Comparison of ENCODE assay signal across 8 cellular contexts in the genomic region with DNA sequence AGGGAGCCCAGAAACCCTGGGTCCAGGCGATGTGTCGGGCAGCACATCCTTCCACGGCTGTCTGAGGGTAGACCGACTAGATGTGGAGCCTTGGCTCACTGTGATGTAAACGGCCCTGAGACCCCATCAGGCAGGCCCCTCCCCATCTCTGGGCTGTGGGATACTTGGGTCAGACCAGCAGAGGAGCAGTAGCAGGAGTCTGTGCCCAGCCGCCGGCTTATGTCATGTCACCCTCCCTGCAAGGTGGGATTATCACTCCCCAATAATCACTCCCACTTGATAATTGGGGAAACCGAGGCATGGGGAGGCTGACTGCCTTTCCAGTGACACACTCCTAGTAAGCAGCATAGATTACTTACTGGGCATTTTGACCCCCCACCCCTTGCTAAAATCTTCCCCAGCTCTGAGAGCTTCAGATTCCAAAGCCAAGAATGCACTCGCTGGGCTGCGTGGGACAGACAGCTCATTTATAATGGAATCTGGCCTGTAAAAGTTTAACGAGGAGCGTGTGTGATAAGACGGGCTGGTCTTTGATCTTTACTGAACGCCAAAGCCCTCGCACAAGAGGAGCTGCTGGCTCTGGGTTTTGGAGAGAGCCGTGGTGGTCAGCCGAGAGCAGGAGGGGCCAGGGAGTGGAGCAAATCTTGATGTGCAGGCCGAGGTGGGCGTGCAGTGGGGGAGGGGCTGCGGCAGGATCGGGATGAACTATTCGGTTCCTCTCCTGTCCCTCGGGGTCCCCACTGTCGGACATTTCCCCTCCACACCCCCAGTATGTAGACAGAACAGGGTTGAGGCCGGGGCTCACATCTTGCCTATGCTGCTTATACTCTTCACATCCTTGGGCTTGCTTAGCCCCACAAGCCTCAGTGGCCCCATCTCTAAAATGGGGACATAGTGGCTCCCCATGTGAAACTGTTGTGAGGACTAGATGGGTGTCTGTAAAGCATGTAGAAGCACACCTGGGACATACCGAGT.
A peak's percentile ranks its signal among the peaks of the same experiment; 100 is the strongest.
DNase-seq lines count a peak whose midpoint lies in the region; ATAC-seq, FAIRE-seq and TF ChIP-seq lines count a peak whose summit lies in the region.
"Had no signal": no experiment of that assay in that cellular context is flagged by ENCODE, and none has a peak within 500 bp of the region (broad histone marks: within the 10 kb centered on the region; RNA-seq: fewer than 3 reads in every experiment).

No MANE protein-coding gene starts in this region.

- ATAC-seq in K562 = no peak
- peak; percentile 15 for ATAC-seq in lung (ENCODE audit: insufficient read depth, low FRiP score)
- ATAC-seq in upper lobe of left lung (ENCODE audit: low FRiP score in 2 of 2) = no peak
- ATAC-seq in GM18517 (IDR thresholded peaks at IDR 0.05; ENCODE audit: unreplicated experiment) = no peak

- no peaks in the 10 kb centered on the region for H3K4me1 Mint-ChIP-seq in CD4-positive, alpha-beta memory T cell
- H3K4me1 Mint-ChIP-seq: activated naive CD8-positive, alpha-beta T cell treated with anti-CD3 and anti-CD28 coated beads, Interleukin-2, amount 10 ng/mL, durations not matched to agents 7 days and 5 days had no signal

- peaks cover 0 to 14% of the 10 kb centered on the region in 2 experiments; a peak in 3 of 5 replicates for H3K27me3 ChIP-seq in K562 (ENCODE audit: control insufficient read depth in 2 of 2, insufficient read depth in 2 of 2, low read length in 2 of 2)
- no peaks in the 10 kb centered on the region for H3K27me3 ChIP-seq in lung (ENCODE audit: control insufficient read depth, insufficient read depth)
- no peaks in the 10 kb centered on the region for H3K27me3 ChIP-seq in upper lobe of left lung
- no peaks in the 10 kb centered on the region for H3K27me3 ChIP-seq in CD4-positive, alpha-beta memory T cell (ENCODE audit: insufficient read depth, low read length)

- H3K36me3 ChIP-seq in K562 (ENCODE audit: control insufficient read depth, insufficient read depth, low read length) (no peaks in the 10 kb centered on the region), lung (ENCODE audit: control insufficient read depth in 2 of 2, insufficient read depth in 2 of 2, low read length in 2 of 2) (no peaks in the 10 kb centered on the region), upper lobe of left lung (no peaks in the 10 kb centered on the region)
- no peaks in the 10 kb centered on the region for H3K36me3 ChIP-seq in CD4-positive, alpha-beta memory T cell (ENCODE audit: insufficient read depth, low read length)

- no peak for TF ChIP-seq POLR2A in K562 (conservative IDR thresholded peaks at IDR 0.05)
- no peak for TF ChIP-seq POLR2A in upper lobe of left lung (IDR thresholded peaks at IDR 0.05)

- H3K4me1 ChIP-seq in K562 (replicated peaks in 1 of 2; ENCODE audit: control insufficient read depth in 2 of 2, insufficient read depth in 2 of 2, low read length in 2 of 2) = peaks cover 29 to 39% of the 10 kb centered on the region in 2 experiments
- peaks cover 0 to 7% of the 10 kb centered on the region in 2 donors for H3K4me1 ChIP-seq in lung (ENCODE audit: control insufficient read depth in 2 of 2, insufficient read depth in 2 of 2, low read length in 2 of 2)
- H3K4me1 ChIP-seq in upper lobe of left lung = peaks cover 6 to 12% (median 10%) of the 10 kb centered on the region in 4 donors
- H3K4me1 ChIP-seq in CD4-positive, alpha-beta memory T cell (ENCODE audit: insufficient read depth, low read length) = no peaks in the 10 kb centered on the region

- peaks cover 0 to 2% of the 10 kb centered on the region in 2 donors for H3K27me3 Mint-ChIP-seq in CD4-positive, alpha-beta memory T cell

- TF ChIP-seq EP300 in K562 (IDR thresholded peaks at IDR 0.05; ENCODE audit: low read length) (no peak), upper lobe of left lung (IDR thresholded peaks at IDR 0.05) (no peak)

- POLR2A ChIA-PET in K562 (lab: Yijun Ruan, JAX) = interaction anchor here (0.6 to 1.1 kb wide), 2 partner anchors 133 to 140 kb away, joined by 3 read pairs; no protein-coding TSS in a partner anchor
- POLR2A ChIA-PET in CD4-positive, alpha-beta memory T cell (lab: Charles Lee; ENCODE audit: partially characterized antibody) = no interaction called here

- no peaks in the 10 kb centered on the region for H3K36me3 Mint-ChIP-seq in CD4-positive, alpha-beta memory T cell
- H3K36me3 Mint-ChIP-seq: activated naive CD8-positive, alpha-beta T cell treated with anti-CD3 and anti-CD28 coated beads, Interleukin-2, amount 10 ng/mL, durations not matched to agents 7 days and 5 days had no signal

- no peaks in the 10 kb centered on the region for H3K79me2 ChIP-seq in K562 (ENCODE audit: control insufficient read depth, insufficient read depth, low read length)

- peak overlapping the region in 1 of 7 donors; percentile 16 for H3K27ac Mint-ChIP-seq in CD4-positive, alpha-beta memory T cell
- H3K27ac Mint-ChIP-seq: activated naive CD8-positive, alpha-beta T cell treated with anti-CD3 and anti-CD28 coated beads, Interleukin-2, amount 10 ng/mL, durations not matched to agents 7 days and 5 days had no signal

- CTCF ChIA-PET in K562 (lab: Yijun Ruan, JAX; ENCODE audit: low intra/inter-chr PET ratio) = no interaction called here
- CTCF ChIA-PET in CD4-positive, alpha-beta memory T cell (lab: Charles Lee; ENCODE audit: partially characterized antibody) = no interaction called here

- 40% methylated on average over 25 of the region's 26 CpGs for WGBS in K562 (ENCODE audit: insufficient coverage, low coverage, missing lambda C conversion rate)
- WGBS in lung, 2 donors = 52 to 73% methylated on average over 26 of the region's 26 CpGs
- 46 to 49% methylated on average over 20 to 26 of the region's 26 CpGs for WGBS in upper lobe of left lung, 2 donors

- no peaks in the 10 kb centered on the region for H3K9me1 ChIP-seq in K562 (ENCODE audit: control insufficient read depth, insufficient read depth, low read length)

- H3K4me3 ChIP-seq in K562 (no peak overlapping the region), lung (no peak overlapping the region), upper lobe of left lung (no peak overlapping the region)
- H3K4me3 ChIP-seq in CD4-positive, alpha-beta memory T cell (ENCODE audit: low read length in 2 of 2) = no peak overlapping the region

- H3K4me3 Mint-ChIP-seq in CD4-positive, alpha-beta memory T cell = no peak overlapping the region
- H3K4me3 Mint-ChIP-seq: activated naive CD8-positive, alpha-beta T cell treated with anti-CD3 and anti-CD28 coated beads, Interleukin-2, amount 10 ng/mL, durations not matched to agents 7 days and 5 days had no signal

- TF ChIP-seq CTCF in K562 (IDR thresholded peaks at IDR 0.05 in 2 of 3, conservative IDR thresholded peaks at IDR 0.05 in 1 of 3; ENCODE audit: insufficient read depth in 2 of 3, low read depth in 1 of 3, low read length in 3 of 3) (no peak), lung (IDR thresholded peaks at IDR 0.05; ENCODE audit: control extremely low read depth, extremely low read depth) (no peak), upper lobe of left lung (IDR thresholded peaks at IDR 0.05) (no peak)

- in situ Hi-C loops in K562 (cut with MboI) = no loop called here

- peaks cover 0 to 5% (median 0%) of the 10 kb centered on the region in 8 donors for H3K9me3 Mint-ChIP-seq in CD4-positive, alpha-beta memory T cell
- H3K9me3 Mint-ChIP-seq: activated naive CD8-positive, alpha-beta T cell treated with anti-CD3 and anti-CD28 coated beads, Interleukin-2, amount 10 ng/mL, durations not matched to agents 7 days and 5 days had no signal

- H3K9ac ChIP-seq in K562 (ENCODE audit: insufficient read depth in 1 of 2, low read depth in 2 of 2, low read length in 2 of 2) = 0 out of 4 replicates have a peak overlapping the region, but pooled peaks of 1 of the 2 experiments have one; percentile 3

- H4K20me1 ChIP-seq in K562 (replicated peaks; ENCODE audit: control insufficient read depth, insufficient read depth, low read length) = no peaks in the 10 kb centered on the region; the same call in 1 of the 2 replicates

- no peak for FAIRE-seq in K562 (lab: Jason Lieb, UNC)

- intact Hi-C loops in K562 (cut with micrococcal nuclease) = no loop called here
- intact Hi-C loops in CD4-positive, alpha-beta memory T cell (cut with micrococcal nuclease) = no loop called here

- DNase-seq in HK-2 (ENCODE audit: unreplicated experiment) = peak; percentile 83
- DNase-seq in K562 (ENCODE audit: extremely low read depth in 1 of 4, low spot score in 3 of 4) = no peak
- no peak for DNase-seq in lung (ENCODE audit: low spot score)
- DNase-seq in upper lobe of left lung = no peak
- no peak for DNase-seq in NK-92 treated with Interleukin-12 subunit alpha and Interleukin-12 subunit beta, amount 100 ng/mL, for 24 hours (lab: John Stamatoyannopoulos, UW)
- no peak for DNase-seq in CD4-positive, alpha-beta memory T cell
- DNase-seq: activated naive CD8-positive, alpha-beta T cell treated with anti-CD3 and anti-CD28 coated beads, Interleukin-2, amount 10 ng/mL, durations not matched to agents 7 days and 5 days had no signal

- no peak for TF ChIP-seq RAD21 in K562 (CRISPR knock-in tag; conservative IDR thresholded peaks at IDR 0.05 in 1 of 2, IDR thresholded peaks at IDR 0.05 in 1 of 2)

- H3K27ac ChIP-seq in K562 (ENCODE audit: extremely low read depth, low read depth, low read length) (no peak overlapping the region), lung (ENCODE audit: low read depth in 1 of 2, low read length in 1 of 2) (peak overlapping the region in 1 of 2 donors; percentile 7), upper lobe of left lung (peak overlapping the region; percentile 30 to 68 (median 46))
- no peak overlapping the region for H3K27ac ChIP-seq in CD4-positive, alpha-beta memory T cell (ENCODE audit: low read depth, low read length)

- no peak overlapping the region for H3K4me2 ChIP-seq in K562 (ENCODE audit: insufficient read depth, low read length)

- BruUV-seq in K562 (replicated peaks; lab: Mats Ljungman, UMichigan) = no TSS peak

- H3K9me3 ChIP-seq in K562 (replicated peaks; ENCODE audit: control insufficient read depth, insufficient read depth, low read depth, low read length) = no peaks in the 10 kb centered on the region
- H3K9me3 ChIP-seq in lung (ENCODE audit: control insufficient read depth in 2 of 2, insufficient read depth in 1 of 2, low read length in 1 of 2) = peaks cover 0 to 4% of the 10 kb centered on the region in 2 donors
- H3K9me3 ChIP-seq in upper lobe of left lung = no peaks in the 10 kb centered on the region
- H3K9me3 ChIP-seq in CD4-positive, alpha-beta memory T cell (ENCODE audit: control insufficient read depth in 1 of 2, low read length in 2 of 2) = no peaks in the 10 kb centered on the region

- no peak overlapping the region for H2AFZ ChIP-seq in K562 (ENCODE audit: low read depth, low read length)

TF ChIP-seq in K562, 482 proteins besides CTCF, POLR2A, EP300 and RAD21 (continues in another document):
- peak; percentile 82 for TF ChIP-seq BCOR (IDR thresholded peaks at IDR 0.05)
- TF ChIP-seq, protein P1, sequence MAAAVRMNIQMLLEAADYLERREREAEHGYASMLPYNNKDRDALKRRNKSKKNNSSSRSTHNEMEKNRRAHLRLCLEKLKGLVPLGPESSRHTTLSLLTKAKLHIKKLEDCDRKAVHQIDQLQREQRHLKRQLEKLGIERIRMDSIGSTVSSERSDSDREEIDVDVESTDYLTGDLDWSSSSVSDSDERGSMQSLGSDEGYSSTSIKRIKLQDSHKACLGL (CRISPR knock-in tag; IDR thresholded peaks at IDR 0.05; ENCODE audit: borderline replicate concordance, poor library complexity, severe bottlenecking) = no peak
- TF ChIP-seq ADNP (tag; IDR thresholded peaks at IDR 0.05) = peak; percentile 88
- TF ChIP-seq ZNF41 (CRISPR knock-in tag; conservative IDR thresholded peaks at IDR 0.05) = no peak

Comparison
In these comparisons a context has a peak if more than half of its experiments do, and no peak if none do; other contexts are left out.
1. H3K27ac ChIP-seq: peak in upper lobe of left lung (4 of 4); none in K562 (single experiment) and CD4-positive, alpha-beta memory T cell (single experiment).